ENCODE assay signal across 20 cellular contexts in the genomic region with DNA sequence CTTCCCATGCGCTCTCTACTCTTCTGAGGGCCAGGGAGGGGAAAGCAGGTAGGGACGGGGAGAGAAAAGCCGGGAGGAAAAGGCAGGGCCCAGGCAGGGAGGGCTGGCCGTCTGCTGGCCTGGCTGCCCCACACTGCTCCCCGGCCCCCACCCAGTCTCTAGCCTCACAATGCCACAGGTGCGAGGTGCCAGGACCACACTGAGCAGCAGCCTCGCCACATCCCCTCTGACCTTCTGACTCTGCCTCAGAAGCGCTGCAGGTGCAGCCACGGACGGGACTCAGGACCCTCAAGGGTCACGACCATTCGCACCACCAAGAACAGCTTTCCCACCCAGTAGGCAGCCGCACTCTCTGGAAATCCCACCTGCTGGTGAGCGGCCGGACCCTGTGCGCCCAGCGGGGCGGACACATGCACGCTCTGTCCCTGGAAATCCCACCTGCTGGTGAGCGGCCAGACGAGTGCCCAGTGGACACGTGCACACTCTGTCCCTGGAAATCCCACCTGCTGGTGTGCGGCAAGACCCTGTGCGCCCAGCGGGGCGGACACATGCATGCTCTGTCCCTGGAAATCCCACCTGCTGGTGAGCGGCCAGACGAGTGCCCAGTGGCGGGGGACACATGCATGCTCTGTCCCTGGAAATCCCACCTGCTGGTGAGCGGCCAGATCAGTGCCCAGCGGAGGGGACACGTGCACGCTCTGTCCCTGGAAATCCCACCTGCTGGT. TPM values are rescaled to one million over a fixed set of nuclear protein-coding genes. Genes with fewer than 3 reads are reported as not detected.
DNase-seq lines count a peak whose midpoint lies in the region; ATAC-seq and TF ChIP-seq lines count a peak whose summit lies in the region.
"Had no signal": no experiment of that assay in that cellular context is flagged by ENCODE, and none has a peak within 500 bp of the region (broad histone marks: within the 10 kb centered on the region; RNA-seq: fewer than 3 reads in every experiment).

No MANE protein-coding gene starts in this region.

- no peaks in the 10 kb centered on the region for H3K4me1 Mint-ChIP-seq in chondrocyte (ENCODE audit: low read depth)
- H3K4me1 Mint-ChIP-seq: B cell, GM23338 had no signal

- in situ Hi-C loops in GM13976 (cut with MboI; ENCODE audit: low sequenced_read_pairs, unreplicated experiment) = no loop called here

- peak; percentile 13 for DNase-seq in left cardiac atrium
- no peak for DNase-seq in right atrium auricular region (ENCODE audit: low spot score)
- peak in 2 of 3 donors; percentile 39 to 54 for DNase-seq in right cardiac atrium
- peak in 6 of 10 donors; percentile 7 to 76 (median 38) for DNase-seq in posterior cingulate gyrus
- DNase-seq in GM13976 (ENCODE audit: low spot score) = no peak
- no peak for DNase-seq in dedifferentiated amniotic fluid mesenchymal stem cell (ENCODE audit: extremely low spot score)
- no peak for DNase-seq in chondrocyte (ENCODE audit: low spot score)
- DNase-seq: DMS79 treated with DMSO at 0.1 percent for 48 hours, MG63, NCI-H1417, NCI-H1694 treated with DMSO at 0.1 percent for 48 hours, NCI-H2081 treated with DMSO at 0.1 percent for 48 hours, NCI-H2171 treated with DMSO at 0.1 percent for 48 hours, NCI-H446, NCI-H526 treated with DMSO at 0.1 percent for 48 hours, OCI-M1 had no signal

- no peak for TF ChIP-seq CTCF in right atrium auricular region (IDR thresholded peaks at IDR 0.05)
- no peak for TF ChIP-seq CTCF in GM13976 (IDR thresholded peaks at IDR 0.05; ENCODE audit: borderline replicate concordance, control extremely low read depth, extremely low read depth, insufficient read depth, missing control alignments)
- no peak for TF ChIP-seq CTCF in chondrocyte (IDR thresholded peaks at IDR 0.05)

- H3K9me3 Mint-ChIP-seq in chondrocyte (ENCODE audit: low read depth) = no peaks in the 10 kb centered on the region

- peaks cover 78% of the 10 kb centered on the region for H3K36me3 ChIP-seq in right atrium auricular region

- no peak overlapping the region for H3K4me3 Mint-ChIP-seq in chondrocyte (ENCODE audit: unreplicated experiment)
- H3K4me3 Mint-ChIP-seq: B cell, GM23338 had no signal

- H3K27me3 Mint-ChIP-seq in chondrocyte (ENCODE audit: low read depth) = no peaks in the 10 kb centered on the region
- H3K27me3 Mint-ChIP-seq: B cell had no signal

- intact Hi-C loops in left cardiac atrium (cut with DNase I) (no loop called here), right cardiac atrium (cut with DNase I) (loop anchor here in 1 of 4 donors (10.0 kb wide), 1 partner anchor 865 kb away; no protein-coding TSS in a partner anchor), posterior cingulate gyrus (cut with DNase I) (no loop called here)

- H3K4me3 ChIP-seq in right atrium auricular region (no peak overlapping the region), right cardiac atrium (ENCODE audit: low read length) (no peak overlapping the region)
- H3K4me3 ChIP-seq: A549, GM23338, HAP-1, MG63 had no signal

- H3K27ac Mint-ChIP-seq in chondrocyte (ENCODE audit: unreplicated experiment) = no peak overlapping the region
- H3K27ac Mint-ChIP-seq: B cell, GM23338 had no signal

- H3K9me3 ChIP-seq in right atrium auricular region = no peaks in the 10 kb centered on the region
- H3K9me3 ChIP-seq in right cardiac atrium (ENCODE audit: control insufficient read depth, low read length) = no peaks in the 10 kb centered on the region
- H3K9me3 ChIP-seq: A549, HAP-1, MG63 had no signal

- H3K36me3 Mint-ChIP-seq in chondrocyte (ENCODE audit: low read depth) = peaks cover 20% of the 10 kb centered on the region

- H3K27ac ChIP-seq in right atrium auricular region (no peak overlapping the region), right cardiac atrium (ENCODE audit: low read length) (no peak overlapping the region)
- H3K27ac ChIP-seq: A549 had no signal

- H3K4me1 ChIP-seq in right atrium auricular region (no peaks in the 10 kb centered on the region), right cardiac atrium (ENCODE audit: control insufficient read depth, insufficient read depth, low read length) (no peaks in the 10 kb centered on the region)
- H3K4me1 ChIP-seq: A549, HAP-1 had no signal

- H3K27me3 ChIP-seq in right atrium auricular region (no peaks in the 10 kb centered on the region), right cardiac atrium (ENCODE audit: control insufficient read depth, insufficient read depth) (no peaks in the 10 kb centered on the region)
- H3K27me3 ChIP-seq: MG63 had no signal

- no peak for ATAC-seq in left cardiac atrium
- no peak for ATAC-seq in right cardiac atrium
- ATAC-seq: A549, GM23338 had no signal

- 96% methylated on average over 33 of the region's 33 CpGs for WGBS in right cardiac atrium

RNA-seq across cellular contexts. Expression of a gene that starts 20.1 kb away (rescaled TPM):
- 10 to 100 TPM; 43.4 to 50.8 TPM for total RNA-seq in left cardiac atrium
- total RNA-seq in right atrium auricular region = 10 to 100 TPM; 29.6 to 41.0 TPM
- 10 to 100 TPM; 42.2 to 53.6 (median 46.0) TPM for total RNA-seq in right cardiac atrium
- polyA plus RNA-seq in right cardiac atrium = 32.6 TPM
- 54.9 to 60.9 TPM (median 58.4 TPM) in 3 replicates for total RNA-seq in chondrocyte

Comparison
In these comparisons a context has a peak if more than half of its experiments do, and no peak if none do; other contexts are left out.
1. DNase-seq: peak in left cardiac atrium (single experiment), right cardiac atrium (2 of 3) and posterior cingulate gyrus (6 of 10); none in right atrium auricular region (single experiment), GM13976 (single experiment), dedifferentiated amniotic fluid mesenchymal stem cell (single experiment) and chondrocyte (single experiment).